25 cellular contexts compared by ENCODE assay signal in the genomic region with DNA sequence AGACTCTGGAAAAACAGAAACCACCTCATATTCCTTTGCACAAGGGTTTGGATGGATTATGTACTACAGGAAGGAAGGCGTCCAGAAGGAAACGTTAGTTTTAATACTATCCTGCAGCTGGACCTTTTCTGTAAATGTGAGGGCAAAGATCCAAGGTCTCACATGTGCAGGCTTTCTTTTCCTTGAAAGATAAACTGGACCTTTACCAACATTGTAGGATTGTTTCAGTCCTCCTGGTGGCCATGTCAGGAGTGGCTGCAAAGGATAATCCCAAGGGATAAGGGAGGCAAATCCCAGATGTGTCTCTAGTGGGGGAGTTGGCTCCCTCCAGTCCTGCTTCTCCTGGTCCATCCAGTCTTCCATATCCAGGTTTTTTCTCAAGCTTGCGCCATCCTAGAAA.
DNase-seq lines count a peak whose midpoint lies in the region; ATAC-seq and TF ChIP-seq lines count a peak whose summit lies in the region.
"Had no signal": no experiment of that assay in that cellular context is flagged by ENCODE, and none has a peak within 500 bp of the region (broad histone marks: within the 10 kb centered on the region; RNA-seq: fewer than 3 reads in every experiment).

No MANE protein-coding gene starts in this region.

- H3K4me3 Mint-ChIP-seq in GM23338 = no peak overlapping the region
- no peak overlapping the region for H3K4me3 Mint-ChIP-seq in neural progenitor cell
- H3K4me3 Mint-ChIP-seq: CD14-positive monocyte; CD8-positive, alpha-beta memory T cell; IgD-negative memory B cell; T-cell had no signal

- H3K9me2 ChIP-seq in GM23338 (ENCODE audit: insufficient read depth) (0 out of 2 replicates have a peak, but pooled peaks cover 14% of the 10 kb centered on the region), Karpas-422 (replicated peaks; ENCODE audit: insufficient read depth, low read length) (no peaks in the 10 kb centered on the region)

- H3K27ac ChIP-seq in GM23338 (ENCODE audit: low read depth) (no peak overlapping the region), WERI-Rb-1 (no peak overlapping the region), neural progenitor cell (no peak overlapping the region), Karpas-422 (ENCODE audit: low read length) (no peak overlapping the region)
- H3K27ac ChIP-seq: KMS-11, PC-9 had no signal

- H3K4me1 ChIP-seq in BE2C (no peaks in the 10 kb centered on the region; the same call in 1 of the 2 replicates), GM23338 (ENCODE audit: insufficient read depth) (no peaks in the 10 kb centered on the region), neural progenitor cell (peaks cover 5% of the 10 kb centered on the region), Karpas-422 (ENCODE audit: low read length) (no peaks in the 10 kb centered on the region)

- H4K20me1 ChIP-seq in GM23338 (replicated peaks; ENCODE audit: insufficient read depth) = no peaks in the 10 kb centered on the region
- H4K20me1 ChIP-seq in neural progenitor cell (ENCODE audit: low read depth) = no peaks in the 10 kb centered on the region
- H4K20me1 ChIP-seq in Karpas-422 (ENCODE audit: insufficient read depth, low read depth, low read length) = no peaks in the 10 kb centered on the region

- H3K27ac Mint-ChIP-seq in GM23338 = no peak overlapping the region
- H3K27ac Mint-ChIP-seq in neural progenitor cell = no peak overlapping the region
- H3K27ac Mint-ChIP-seq: CD14-positive monocyte; CD8-positive, alpha-beta memory T cell; IgD-negative memory B cell; T-cell had no signal

- H3K9ac ChIP-seq in neural progenitor cell (no peak overlapping the region), Karpas-422 (ENCODE audit: low read length) (no peak overlapping the region)
- H3K9ac ChIP-seq: KMS-11 had no signal

- H3K4me2 ChIP-seq in GM23338 (no peak overlapping the region), neural progenitor cell (no peak overlapping the region), Karpas-422 (ENCODE audit: low read depth, low read length, poor library complexity, severe bottlenecking) (no peak overlapping the region)
- H3K4me2 ChIP-seq: KMS-11, PC-9 had no signal

- ATAC-seq in GM23338 (no peak), GM19324 (IDR thresholded peaks at IDR 0.05; ENCODE audit: low FRiP score, unreplicated experiment) (no peak)
- ATAC-seq: HCT116, T-cell had no signal

- H3K36me3 ChIP-seq in BE2C (no peaks in the 10 kb centered on the region), GM23338 (ENCODE audit: insufficient read depth) (no peaks in the 10 kb centered on the region), WERI-Rb-1 (no peaks in the 10 kb centered on the region), neural progenitor cell (no peaks in the 10 kb centered on the region), Karpas-422 (ENCODE audit: insufficient read depth, low read length) (no peaks in the 10 kb centered on the region; the same call in 1 of the 2 replicates)

- H3F3A ChIP-seq in GM23338 (replicated peaks; ENCODE audit: low read depth) (no peaks in the 10 kb centered on the region), neural progenitor cell (ENCODE audit: low read depth) (no peaks in the 10 kb centered on the region)

- H3K9me3 ChIP-seq in BE2C = no peaks in the 10 kb centered on the region; the same call in 1 of the 2 replicates
- H3K9me3 ChIP-seq in WERI-Rb-1 (ENCODE audit: severe bottlenecking) = peaks cover 9% of the 10 kb centered on the region
- H3K9me3 ChIP-seq in neural progenitor cell (ENCODE audit: low read depth) = no peaks in the 10 kb centered on the region
- no peaks in the 10 kb centered on the region; the same call in 1 of the 2 replicates for H3K9me3 ChIP-seq in Karpas-422 (ENCODE audit: low read length)

- DNase-seq in BE2C (peak; percentile 17), GM23338 (ENCODE audit: low spot score) (peak; percentile 24), WERI-Rb-1 (peak; percentile 19), neural progenitor cell (ENCODE audit: low spot score) (no peak), activated gamma-delta T cell (lab: John Stamatoyannopoulos, UW) (no peak), Karpas-422 (no peak)
- DNase-seq: CD8-positive, alpha-beta memory T cell; DMS153; NCI-H1048; NCI-H1436; NCI-H187; NCI-H2081 treated with DMSO at 0.1 percent for 48 hours; NCI-H2171; NCI-H226; NCI-H510A; NCI-H774; PC-9; RPMI8226; SHP77; T-cell had no signal

- no peak overlapping the region for H2AFZ ChIP-seq in GM23338
- H2AFZ ChIP-seq in neural progenitor cell (replicated peaks) = no peak overlapping the region
- no peak overlapping the region for H2AFZ ChIP-seq in Karpas-422 (ENCODE audit: low read length)
- H2AFZ ChIP-seq: PC-9 had no signal

- H3K27me3 ChIP-seq in BE2C (no peaks in the 10 kb centered on the region), GM23338 (ENCODE audit: insufficient read depth) (no peaks in the 10 kb centered on the region), WERI-Rb-1 (ENCODE audit: insufficient read depth, low read depth, severe bottlenecking) (no peaks in the 10 kb centered on the region), neural progenitor cell (no peaks in the 10 kb centered on the region), Karpas-422 (ENCODE audit: low read length) (no peaks in the 10 kb centered on the region)

- H3K4me1 Mint-ChIP-seq in GM23338 (no peaks in the 10 kb centered on the region; the same call in 2 of the 3 replicates), neural progenitor cell (no peaks in the 10 kb centered on the region)
- H3K4me1 Mint-ChIP-seq: CD14-positive monocyte; CD8-positive, alpha-beta memory T cell; IgD-negative memory B cell; T-cell had no signal

- H3K36me3 Mint-ChIP-seq in GM23338 (ENCODE audit: low read depth) (peaks cover 19% of the 10 kb centered on the region), neural progenitor cell (no peaks in the 10 kb centered on the region)
- H3K36me3 Mint-ChIP-seq: CD14-positive monocyte; CD8-positive, alpha-beta memory T cell; IgD-negative memory B cell; T-cell had no signal

- no peaks in the 10 kb centered on the region for H3K27me3 Mint-ChIP-seq in GM23338 (ENCODE audit: insufficient read depth, low read depth, poor library complexity)
- no peaks in the 10 kb centered on the region for H3K27me3 Mint-ChIP-seq in neural progenitor cell (ENCODE audit: insufficient read depth, low read depth)
- H3K27me3 Mint-ChIP-seq: CD8-positive, alpha-beta memory T cell; IgD-negative memory B cell; T-cell had no signal

- H3K9me3 Mint-ChIP-seq in GM23338 (peaks cover 41% of the 10 kb centered on the region), neural progenitor cell (peaks cover 5% of the 10 kb centered on the region)

- H3K4me3 ChIP-seq in BE2C (ENCODE audit: low read depth, low read length) (no peak overlapping the region), GM23338 (no peak overlapping the region), WERI-Rb-1 (ENCODE audit: low read depth, low read length) (no peak overlapping the region), neural progenitor cell (no peak overlapping the region), Karpas-422 (ENCODE audit: low read length) (no peak overlapping the region)
- H3K4me3 ChIP-seq: PC-9 had no signal

- TF ChIP-seq CTCF in BE2C (IDR thresholded peaks at IDR 0.05; ENCODE audit: low read depth, low read length) = peak; percentile 39
- TF ChIP-seq CTCF in GM23338 (conservative IDR thresholded peaks at IDR 0.05; ENCODE audit: low read depth in 2 of 2) = 0 out of 4 replicates have a peak, but pooled peaks of 1 of the 2 experiments have one; percentile 2
- TF ChIP-seq CTCF in WERI-Rb-1 (IDR thresholded peaks at IDR 0.05; ENCODE audit: low read depth, low read length) = peak; percentile 18; the same call in 1 of the 2 replicates
- TF ChIP-seq CTCF in neural progenitor cell (IDR thresholded peaks at IDR 0.05) = peak; percentile 15

- no peaks in the 10 kb centered on the region for H3K79me2 ChIP-seq in GM23338 (replicated peaks; ENCODE audit: insufficient read depth)
- H3K79me2 ChIP-seq in neural progenitor cell (ENCODE audit: low read depth) = no peaks in the 10 kb centered on the region
- H3K79me2 ChIP-seq in Karpas-422 (ENCODE audit: low read length) = no peaks in the 10 kb centered on the region

TF ChIP-seq in GM23338, 12 proteins besides CTCF, POLR2A, EP300 and RAD21:
- TF ChIP-seq, protein P1, sequence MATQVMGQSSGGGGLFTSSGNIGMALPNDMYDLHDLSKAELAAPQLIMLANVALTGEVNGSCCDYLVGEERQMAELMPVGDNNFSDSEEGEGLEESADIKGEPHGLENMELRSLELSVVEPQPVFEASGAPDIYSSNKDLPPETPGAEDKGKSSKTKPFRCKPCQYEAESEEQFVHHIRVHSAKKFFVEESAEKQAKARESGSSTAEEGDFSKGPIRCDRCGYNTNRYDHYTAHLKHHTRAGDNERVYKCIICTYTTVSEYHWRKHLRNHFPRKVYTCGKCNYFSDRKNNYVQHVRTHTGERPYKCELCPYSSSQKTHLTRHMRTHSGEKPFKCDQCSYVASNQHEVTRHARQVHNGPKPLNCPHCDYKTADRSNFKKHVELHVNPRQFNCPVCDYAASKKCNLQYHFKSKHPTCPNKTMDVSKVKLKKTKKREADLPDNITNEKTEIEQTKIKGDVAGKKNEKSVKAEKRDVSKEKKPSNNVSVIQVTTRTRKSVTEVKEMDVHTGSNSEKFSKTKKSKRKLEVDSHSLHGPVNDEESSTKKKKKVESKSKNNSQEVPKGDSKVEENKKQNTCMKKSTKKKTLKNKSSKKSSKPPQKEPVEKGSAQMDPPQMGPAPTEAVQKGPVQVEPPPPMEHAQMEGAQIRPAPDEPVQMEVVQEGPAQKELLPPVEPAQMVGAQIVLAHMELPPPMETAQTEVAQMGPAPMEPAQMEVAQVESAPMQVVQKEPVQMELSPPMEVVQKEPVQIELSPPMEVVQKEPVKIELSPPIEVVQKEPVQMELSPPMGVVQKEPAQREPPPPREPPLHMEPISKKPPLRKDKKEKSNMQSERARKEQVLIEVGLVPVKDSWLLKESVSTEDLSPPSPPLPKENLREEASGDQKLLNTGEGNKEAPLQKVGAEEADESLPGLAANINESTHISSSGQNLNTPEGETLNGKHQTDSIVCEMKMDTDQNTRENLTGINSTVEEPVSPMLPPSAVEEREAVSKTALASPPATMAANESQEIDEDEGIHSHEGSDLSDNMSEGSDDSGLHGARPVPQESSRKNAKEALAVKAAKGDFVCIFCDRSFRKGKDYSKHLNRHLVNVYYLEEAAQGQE (IDR thresholded peaks at IDR 0.05; ENCODE audit: unreplicated experiment) = no peak
- TF ChIP-seq ZNF331 (CRISPR knock-in tag; IDR thresholded peaks at IDR 0.05; ENCODE audit: low read depth) = no peak
- no peak for TF ChIP-seq CREB1 (CRISPR knock-in tag; IDR thresholded peaks at IDR 0.05; ENCODE audit: low read depth)

Comparison
In these comparisons a context has a peak if more than half of its experiments do, and no peak if none do; other contexts are left out.
1. DNase-seq: peak in BE2C (single experiment), GM23338 (single experiment) and WERI-Rb-1 (single experiment); none in neural progenitor cell (single experiment), activated gamma-delta T cell (single experiment) and Karpas-422 (single experiment).